ENCODE assay signal across 25 cellular contexts in genomic region chr15:59177445-59177728, GRCh38. TPM values are rescaled to one million over a fixed set of nuclear protein-coding genes. Genes with fewer than 3 reads are reported as not detected.
DNase-seq lines count a peak whose midpoint lies in the region; ATAC-seq and TF ChIP-seq lines count a peak whose summit lies in the region.
"Had no signal": no experiment of that assay in that cellular context is flagged by ENCODE, and none has a peak within 500 bp of the region (broad histone marks: within the 10 kb centered on the region; RNA-seq: fewer than 3 reads in every experiment).

No MANE protein-coding gene starts in this region.

- no peak overlapping the region for H2BK5ac ChIP-seq in H9 (ENCODE audit: insufficient read length, low read length)

- peaks cover 8% of the 10 kb centered on the region for H3K4me1 Mint-ChIP-seq in activated CD4-positive, alpha-beta T cell treated with anti-CD3 and anti-CD28 coated beads for 36 hours
- H3K4me1 Mint-ChIP-seq in neural progenitor cell (peaks cover 8% of the 10 kb centered on the region), endothelial cell (ENCODE audit: unreplicated experiment) (peaks cover 29% of the 10 kb centered on the region), H9 (peaks cover 2 to 9% of the 10 kb centered on the region in 2 experiments; a peak in 3 of 4 replicates)

- no peak overlapping the region for H2BK20ac ChIP-seq in H9 (ENCODE audit: low read depth, low read length, poor library complexity, severe bottlenecking)

- no peaks in the 10 kb centered on the region for H3K79me1 ChIP-seq in H9 (ENCODE audit: insufficient read depth, low read depth, low read length, poor library complexity, severe bottlenecking)

- H3K14ac ChIP-seq in H9 (ENCODE audit: insufficient read depth, low read length), result no peak overlapping the region

- H3T11ph ChIP-seq in H9 (ENCODE audit: low read length), result no peak overlapping the region

- H2BK120ac ChIP-seq in H9 (ENCODE audit: low read depth, low read length, poor library complexity, severe bottlenecking), result no peak overlapping the region

- WGBS in H9 (ENCODE audit: extremely low coverage, insufficient read length, low lambda C conversion rate), result no CpG with 5 or more reads among the region's 3 CpGs

- H3K27ac ChIP-seq in caudate nucleus (ENCODE audit: low read depth, low read length) (peak overlapping the region; percentile 65), neural progenitor cell (no peak overlapping the region), H9 (ENCODE audit: insufficient read length, low read depth, low read length) (no peak overlapping the region)

- H3K4me2 ChIP-seq in neural progenitor cell, result no peak overlapping the region
- H3K4me2 ChIP-seq in H9 (ENCODE audit: insufficient read depth, insufficient read length, low read length), result no peak overlapping the region
- H3K4me2 ChIP-seq: A549 had no signal

- H3K9me3 Mint-ChIP-seq in activated CD4-positive, alpha-beta T cell treated with anti-CD3 and anti-CD28 coated beads for 36 hours (ENCODE audit: low read depth), result peaks cover 8% of the 10 kb centered on the region
- peaks cover 5% of the 10 kb centered on the region for H3K9me3 Mint-ChIP-seq in neural progenitor cell
- peaks cover 4% of the 10 kb centered on the region for H3K9me3 Mint-ChIP-seq in endothelial cell (ENCODE audit: unreplicated experiment)
- peaks cover 0 to 1% of the 10 kb centered on the region in 2 experiments; a peak in 2 of 5 replicates for H3K9me3 Mint-ChIP-seq in H9
- H3K9me3 Mint-ChIP-seq: CD4-positive, alpha-beta T cell had no signal

- no peak overlapping the region for H2AK5ac ChIP-seq in H9 (ENCODE audit: insufficient read length, low read length)

- no peak for DNase-seq in activated CD4-positive, alpha-beta T cell treated with anti-CD3 and anti-CD28 coated beads for 36 hours
- no peak for DNase-seq in activated CD4-positive, alpha-beta T cell treated with anti-CD3 and anti-CD28 coated beads for 4 hours
- DNase-seq in caudate nucleus (lab: John Stamatoyannopoulos, UW), result peak in 2 of 61 donors; percentile 10 to 11
- no peak for DNase-seq in neural progenitor cell (ENCODE audit: low spot score)
- DNase-seq in endothelial cell (ENCODE audit: low spot score), result no peak
- DNase-seq in activated CD8-positive, alpha-beta memory T cell treated with anti-CD3 and anti-CD28 coated beads, Interleukin-2, amount 50 U/mL, for 4 hours, result no peak
- DNase-seq in NCI-H2107 treated with DMSO at 0.1 percent for 48 hours (lab: John Stamatoyannopoulos, UW; ENCODE audit: unreplicated experiment), result no peak
- DNase-seq in H9, result no peak
- DNase-seq: activated CD8-positive, alpha-beta memory T cell treated with anti-CD3 and anti-CD28 coated beads, Interleukin-2, amount 10 ng/mL, durations not matched to agents 7 days and 5 days; activated gamma-delta T cell treated with Interleukin-2 at 50 U/mL for 16 hours; CD4-positive, alpha-beta T cell; foreskin fibroblast; left cardiac atrium; NCI-H446; pancreas; SHP77 treated with DMSO at 0.1 percent for 48 hours; spleen; T-helper 2 cell; transverse colon had no signal

- peak; percentile 17 for ATAC-seq in activated CD4-positive, alpha-beta T cell treated with anti-CD3 and anti-CD28 coated beads for 36 hours
- ATAC-seq: A549; activated CD4-positive, CD25-positive, alpha-beta regulatory T cell treated with anti-CD3 and anti-CD28 coated beads, Interleukin-2, amount 50 U/mL, for 24 hours; activated CD8-positive, alpha-beta memory T cell treated with anti-CD3 and anti-CD28 coated beads, Interleukin-2, amount 10 ng/mL, durations not matched to agents 7 days and 5 days; HCT116; left cardiac atrium had no signal

- no peak overlapping the region for H2BK15ac ChIP-seq in H9 (ENCODE audit: low read depth, low read length)

- no peak overlapping the region for H4K8ac ChIP-seq in H9 (replicated peaks; ENCODE audit: insufficient read length, low read depth, low read length)

- no peak overlapping the region for H3K56ac ChIP-seq in H9 (ENCODE audit: insufficient read length, low read depth, low read length)

- H3K4me1 ChIP-seq in neural progenitor cell (no peaks in the 10 kb centered on the region), H9 (ENCODE audit: insufficient read depth, low read length) (0 out of 2 replicates have a peak, but pooled peaks cover 2% of the 10 kb centered on the region)
- H3K4me1 ChIP-seq: pancreas had no signal

- H4K20me1 ChIP-seq in neural progenitor cell (ENCODE audit: low read depth) (no peaks in the 10 kb centered on the region), H9 (ENCODE audit: control insufficient read depth, insufficient read depth, insufficient read length) (no peaks in the 10 kb centered on the region)

- H3K79me2 ChIP-seq in neural progenitor cell (ENCODE audit: low read depth), result no peaks in the 10 kb centered on the region
- no peaks in the 10 kb centered on the region for H3K79me2 ChIP-seq in H9 (ENCODE audit: insufficient read depth, low read length)

- H3K9me3 ChIP-seq in neural progenitor cell (ENCODE audit: low read depth), result no peaks in the 10 kb centered on the region
- peaks cover 5% of the 10 kb centered on the region for H3K9me3 ChIP-seq in H9 (ENCODE audit: control insufficient read depth, low read depth, low read length)
- H3K9me3 ChIP-seq: pancreas had no signal

- no peak overlapping the region for H3K9ac ChIP-seq in neural progenitor cell
- no peak overlapping the region for H3K9ac ChIP-seq in H9 (ENCODE audit: extremely low read depth, insufficient read length, low read length)

- intact Hi-C loops in activated CD4-positive, alpha-beta T cell treated with anti-CD3 and anti-CD28 coated beads for 36 hours (cut with DNase I, micrococcal nuclease), result no loop called here

- no peak overlapping the region for H3K4me3 Mint-ChIP-seq in activated CD4-positive, alpha-beta T cell treated with anti-CD3 and anti-CD28 coated beads for 36 hours
- H3K4me3 Mint-ChIP-seq in neural progenitor cell, result no peak overlapping the region
- H3K4me3 Mint-ChIP-seq in endothelial cell (ENCODE audit: unreplicated experiment), result no peak overlapping the region
- no peak overlapping the region for H3K4me3 Mint-ChIP-seq in H9
- H3K4me3 Mint-ChIP-seq: activated CD8-positive, alpha-beta memory T cell treated with anti-CD3 and anti-CD28 coated beads, Interleukin-2, amount 10 ng/mL, durations not matched to agents 7 days and 5 days; CD4-positive, alpha-beta T cell had no signal

- POLR2A ChIA-PET in activated CD4-positive, alpha-beta T cell treated with anti-CD3 and anti-CD28 coated beads for 36 hours (lab: Charles Lee), result no interaction called here

- H3K4ac ChIP-seq in H9 (ENCODE audit: low read depth, low read length), result no peak overlapping the region

- no peaks in the 10 kb centered on the region for H3K36me3 Mint-ChIP-seq in activated CD4-positive, alpha-beta T cell treated with anti-CD3 and anti-CD28 coated beads for 36 hours (ENCODE audit: low read depth)
- H3K36me3 Mint-ChIP-seq in neural progenitor cell (peaks cover 15% of the 10 kb centered on the region), endothelial cell (ENCODE audit: low read depth, unreplicated experiment) (peaks cover 51% of the 10 kb centered on the region), H9 (ENCODE audit: insufficient read depth in 1 of 3, low read depth in 3 of 3) (peaks cover 12 to 72% (median 44%) of the 10 kb centered on the region in 3 experiments; a peak in 6 of 7 replicates)

- H3K36me3 ChIP-seq in neural progenitor cell, result no peaks in the 10 kb centered on the region

- no peaks in the 10 kb centered on the region for H3F3A ChIP-seq in neural progenitor cell (ENCODE audit: low read depth)

- TF ChIP-seq CTCF in neural progenitor cell (IDR thresholded peaks at IDR 0.05) (no peak), endothelial cell (IDR thresholded peaks at IDR 0.05; ENCODE audit: unreplicated experiment) (no peak), H9 (conservative IDR thresholded peaks at IDR 0.05) (no peak)

- peaks cover 17% of the 10 kb centered on the region for H3K27me3 Mint-ChIP-seq in activated CD4-positive, alpha-beta T cell treated with anti-CD3 and anti-CD28 coated beads for 36 hours
- H3K27me3 Mint-ChIP-seq in neural progenitor cell (ENCODE audit: insufficient read depth, low read depth) (peaks cover 3% of the 10 kb centered on the region), endothelial cell (ENCODE audit: unreplicated experiment) (peaks cover 1% of the 10 kb centered on the region), H9 (ENCODE audit: low read depth) (no peaks in the 10 kb centered on the region)

- no peak overlapping the region for H2BK12ac ChIP-seq in H9 (ENCODE audit: insufficient read length, low read depth, low read length)

- H3K4me3 ChIP-seq in neural progenitor cell, result no peak overlapping the region
- H3K4me3 ChIP-seq: A549, pancreas, spleen, transverse colon had no signal

- H3K23ac ChIP-seq in H9 (ENCODE audit: insufficient read length, low read depth, low read length), result no peak overlapping the region

- no peak overlapping the region for H3K27ac Mint-ChIP-seq in activated CD4-positive, alpha-beta T cell treated with anti-CD3 and anti-CD28 coated beads for 36 hours
- H3K27ac Mint-ChIP-seq in neural progenitor cell (peak overlapping the region; percentile 4), endothelial cell (ENCODE audit: unreplicated experiment) (no peak overlapping the region), H9 (peak overlapping the region in 1 of 3 experiments; percentile 49; a peak in 1 of 7 replicates)
- H3K27ac Mint-ChIP-seq: activated CD8-positive, alpha-beta memory T cell treated with anti-CD3 and anti-CD28 coated beads, Interleukin-2, amount 10 ng/mL, durations not matched to agents 7 days and 5 days; CD4-positive, alpha-beta T cell had no signal

- no peak overlapping the region for H4K5ac ChIP-seq in H9 (ENCODE audit: insufficient read length, low read depth, low read length)

- H3K27me3 ChIP-seq in neural progenitor cell (no peaks in the 10 kb centered on the region), H9 (ENCODE audit: insufficient read depth, low read length) (no peaks in the 10 kb centered on the region)
- H3K27me3 ChIP-seq: pancreas, spleen, transverse colon had no signal

- no peak overlapping the region for H3K18ac ChIP-seq in H9 (ENCODE audit: insufficient read length, low read depth, low read length)

- no peak overlapping the region for H4K91ac ChIP-seq in H9 (ENCODE audit: insufficient read length, low read depth, low read length)

- CTCF ChIA-PET in activated CD4-positive, alpha-beta T cell treated with anti-CD3 and anti-CD28 coated beads for 36 hours (lab: Charles Lee), result interaction anchor here (0.7 to 1.4 kb wide), 3 partner anchors 9 to 1628 kb away, joined by 3 to 4 read pairs (median 3); no protein-coding TSS in a partner anchor

- H2AFZ ChIP-seq in neural progenitor cell (replicated peaks) (no peak overlapping the region), H9 (ENCODE audit: low read length) (no peak overlapping the region)

- H3K23me2 ChIP-seq in H9 (ENCODE audit: insufficient read length, low read depth, low read length, poor library complexity, severe bottlenecking), result no peaks in the 10 kb centered on the region

RNA-seq across cellular contexts. Expression of gene LDHAL6B, which starts 29.3 kb away (rescaled TPM):
- not detected for total RNA-seq in activated CD4-positive, alpha-beta T cell treated with anti-CD3 and anti-CD28 coated beads for 36 hours
- total RNA-seq in neural progenitor cell (ENCODE audit: low replicate concordance) (not detected in 2 replicates), endothelial cell (ENCODE audit: unreplicated experiment) (not detected), H9 (2021) (not detected in 2 replicates)
- total RNA-seq: activated CD8-positive, alpha-beta memory T cell treated with anti-CD3 and anti-CD28 coated beads, Interleukin-2, amount 10 ng/mL, durations not matched to agents 7 days and 5 days; astrocyte; CD4-positive, alpha-beta T cell; endothelial cell of umbilical vein; HT1080; left cardiac atrium; pancreas; spleen; transverse colon had no signal
